In the genomic region with DNA sequence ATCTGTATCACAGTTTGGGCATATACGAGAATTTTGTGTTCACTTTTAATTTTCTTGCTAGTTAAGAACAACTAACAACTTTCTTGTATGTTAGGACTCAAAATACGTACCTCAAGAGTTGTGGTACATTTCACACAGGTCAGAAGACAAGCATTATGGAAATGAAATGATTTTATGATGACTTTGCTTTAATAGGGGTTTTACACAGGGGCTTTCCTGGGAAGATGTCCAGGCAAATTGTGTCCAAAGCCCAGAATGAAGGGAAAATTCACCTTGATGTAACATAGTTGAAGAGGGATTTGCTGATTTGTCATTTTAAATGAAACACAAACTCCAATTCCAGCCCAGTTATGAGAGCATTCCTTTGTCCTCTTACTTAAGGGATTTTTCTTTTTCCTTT, we compare ENCODE assay signal across 24 cellular contexts.
DNase-seq lines count a peak whose midpoint lies in the region; ATAC-seq, FAIRE-seq and TF ChIP-seq lines count a peak whose summit lies in the region.
"Had no signal": no experiment of that assay in that cellular context is flagged by ENCODE, and none has a peak within 500 bp of the region (broad histone marks: within the 10 kb centered on the region; RNA-seq: fewer than 3 reads in every experiment).

No MANE protein-coding gene starts in this region.

- H3K4me1 ChIP-seq in A549 = peaks cover 20% of the 10 kb centered on the region
- peaks cover 31% of the 10 kb centered on the region for H3K4me1 ChIP-seq in adipocyte (ENCODE audit: control insufficient read depth, insufficient read depth, low read length)
- no peaks in the 10 kb centered on the region for H3K4me1 ChIP-seq in right lobe of liver
- H3K4me1 ChIP-seq in smooth muscle cell (ENCODE audit: low read depth) = peaks cover 17% of the 10 kb centered on the region
- H3K4me1 ChIP-seq: HAP-1 had no signal

- H3K9ac ChIP-seq in adipocyte (ENCODE audit: low read length) (peak overlapping the region; percentile 58), smooth muscle cell (ENCODE audit: low read depth) (no peak overlapping the region)
- H3K9ac ChIP-seq: GM23248 had no signal

- no peak overlapping the region for H3K27ac ChIP-seq in A549
- H3K27ac ChIP-seq in right lobe of liver = peak overlapping the region in 2 of 3 donors; percentile 55 to 69
- H3K27ac ChIP-seq in smooth muscle cell (ENCODE audit: low read depth) = no peak overlapping the region
- H3K27ac ChIP-seq: 22Rv1, GM23248 had no signal

- no peak for TF ChIP-seq RAD21 in A549 (conservative IDR thresholded peaks at IDR 0.05 in 1 of 2, IDR thresholded peaks at IDR 0.05 in 1 of 2)

- TF ChIP-seq POLR2A in A549 (IDR thresholded peaks at IDR 0.05; ENCODE audit: low read length) = no peak
- no peak for TF ChIP-seq POLR2A in right lobe of liver (IDR thresholded peaks at IDR 0.05)

- no peak for ATAC-seq in A549
- no peak for ATAC-seq in right lobe of liver
- ATAC-seq in esophagus mucosa = no peak
- no peak for ATAC-seq in GM18511 (IDR thresholded peaks at IDR 0.05; ENCODE audit: unreplicated experiment)
- ATAC-seq: Panc1 had no signal

- no peak overlapping the region for H3K4me3 ChIP-seq in A549
- peak overlapping the region; percentile 71 for H3K4me3 ChIP-seq in adipocyte (ENCODE audit: low read length)
- H3K4me3 ChIP-seq in right lobe of liver = peak overlapping the region; percentile 14 to 54 (median 40)
- peak overlapping the region; percentile 51 for H3K4me3 ChIP-seq in smooth muscle cell
- H3K4me3 ChIP-seq: GM23248, HAP-1 had no signal

- H3K36me3 ChIP-seq in adipocyte (ENCODE audit: control insufficient read depth, insufficient read depth, low read length, severe bottlenecking) = no peaks in the 10 kb centered on the region
- no peaks in the 10 kb centered on the region for H3K36me3 ChIP-seq in right lobe of liver
- no peaks in the 10 kb centered on the region for H3K36me3 ChIP-seq in smooth muscle cell (ENCODE audit: low read depth)
- H3K36me3 ChIP-seq: HAP-1 had no signal

- DNase-seq in A549 (ENCODE audit: low read depth in 1 of 2, low spot score in 1 of 2) (no peak), adipocyte (ENCODE audit: low read depth) (no peak), right lobe of liver (no peak), smooth muscle cell (lab: John Stamatoyannopoulos, UW; ENCODE audit: unreplicated experiment) (no peak), RKO (ENCODE audit: low spot score) (no peak)
- DNase-seq: ACHN, Calu3, DMS79 treated with DMSO at 0.1 percent for 48 hours, GF-D8, GM23248, HFFc6, NCI-H1048, NCI-H1417, NCI-H1694, NCI-H2029 treated with DMSO at 0.1 percent for 48 hours, NCI-H2227 treated with DMSO at 0.1 percent for 48 hours, NCI-H526 treated with DMSO at 0.1 percent for 48 hours, SHP77 treated with DMSO at 0.1 percent for 48 hours had no signal

- H3K27me3 ChIP-seq in adipocyte (replicated peaks; ENCODE audit: control insufficient read depth, insufficient read depth, low read length) = no peaks in the 10 kb centered on the region
- H3K27me3 ChIP-seq in right lobe of liver = no peaks in the 10 kb centered on the region
- no peaks in the 10 kb centered on the region for H3K27me3 ChIP-seq in smooth muscle cell (ENCODE audit: low read depth)

- H3F3A ChIP-seq in smooth muscle cell (ENCODE audit: low read depth) = no peaks in the 10 kb centered on the region

- peaks cover 11% of the 10 kb centered on the region for H4K20me1 ChIP-seq in smooth muscle cell (ENCODE audit: low read depth)

- FAIRE-seq in A549 (lab: Jason Lieb, UNC) = no peak
- FAIRE-seq: GM12891 had no signal

- WGBS in A549 (ENCODE audit: missing lambda C conversion rate) = 83% methylated on average over 2 of the region's 2 CpGs
- 61% methylated on average over 2 of the region's 2 CpGs for WGBS in right lobe of liver (ENCODE audit: insufficient coverage, low coverage, low lambda C conversion rate, missing lambda C conversion rate)
- 75% methylated on average over 2 of the region's 2 CpGs for WGBS in smooth muscle cell (ENCODE audit: low lambda C conversion rate)

- intact Hi-C loops in right lobe of liver (cut with DNase I) = no loop called here

- H3K9me3 ChIP-seq in A549 (no peaks in the 10 kb centered on the region), adipocyte (ENCODE audit: control insufficient read depth, low read length) (no peaks in the 10 kb centered on the region), right lobe of liver (no peaks in the 10 kb centered on the region), smooth muscle cell (replicated peaks; ENCODE audit: low read depth) (no peaks in the 10 kb centered on the region)
- H3K9me3 ChIP-seq: HAP-1 had no signal

- peaks cover 35% of the 10 kb centered on the region for H3K79me2 ChIP-seq in smooth muscle cell (ENCODE audit: low read depth)

- TF ChIP-seq CTCF in A549 (IDR thresholded peaks at IDR 0.05) (no peak), right lobe of liver (IDR thresholded peaks at IDR 0.05) (no peak), smooth muscle cell (IDR thresholded peaks at IDR 0.05; ENCODE audit: borderline replicate concordance, insufficient read depth, poor library complexity, severe bottlenecking) (no peak)

- POLR2A ChIA-PET in A549 (lab: Yijun Ruan, JAX) = no interaction called here

- H2AFZ ChIP-seq in smooth muscle cell (ENCODE audit: low read depth) = no peak overlapping the region
- H2AFZ ChIP-seq: GM23248 had no signal

- no peak for TF ChIP-seq EP300 in A549 (IDR thresholded peaks at IDR 0.05)

- H3K4me2 ChIP-seq in A549 = no peak overlapping the region
- H3K4me2 ChIP-seq in smooth muscle cell = peak overlapping the region; percentile 84

- CTCF ChIA-PET in A549 (lab: Yijun Ruan, JAX) = no interaction called here

TF ChIP-seq in A549, 52 proteins besides CTCF, POLR2A, EP300 and RAD21:
- TF ChIP-seq ESRRA (IDR thresholded peaks at IDR 0.05; ENCODE audit: borderline replicate concordance, low read length) (no peak), MAFK (IDR thresholded peaks at IDR 0.05; ENCODE audit: partially characterized antibody) (peak; percentile 81)

Comparison
In these comparisons a context has a peak if more than half of its experiments do, and no peak if none do; other contexts are left out.
1. H3K27ac ChIP-seq: peak in right lobe of liver (2 of 3); none in A549 (0 of 2) and smooth muscle cell (single experiment).